8 cellular contexts compared by ENCODE assay signal in genomic region chr17:16214190-16215001, GRCh38. TPM values are rescaled to one million over a fixed set of nuclear protein-coding genes. Genes with fewer than 3 reads are reported as not detected.
DNase-seq lines count a peak whose midpoint lies in the region; ATAC-seq and TF ChIP-seq lines count a peak whose summit lies in the region.

No MANE protein-coding gene starts in this region.

- H3K27ac Mint-ChIP-seq in MCF 10A (ENCODE audit: low read depth, unreplicated experiment) (peak overlapping the region; percentile 84), type B pancreatic cell (peak overlapping the region; percentile 87)

- CTCF ChIA-PET in MCF 10A (lab: Yijun Ruan, JAX), result interaction anchor here (0.7 to 0.9 kb wide), 3 partner anchors 25 to 139 kb away, joined by 4 read pairs; partner anchors contain the start of gene CENPV

- peak overlapping the region; percentile 97 for H3K27ac ChIP-seq in lower lobe of right lung

- H3K36me3 Mint-ChIP-seq in MCF 10A (ENCODE audit: insufficient read depth, unreplicated experiment) (peaks cover 3% of the 10 kb centered on the region), type B pancreatic cell (peaks cover 4% of the 10 kb centered on the region)

- no peaks in the 10 kb centered on the region for H3K36me3 ChIP-seq in lower lobe of right lung

- H3K4me1 Mint-ChIP-seq in MCF 10A (ENCODE audit: insufficient read depth, unreplicated experiment) (peaks cover 11% of the 10 kb centered on the region), type B pancreatic cell (ENCODE audit: unreplicated experiment) (peaks cover 26% of the 10 kb centered on the region)

- H3K4me3 Mint-ChIP-seq in MCF 10A (ENCODE audit: unreplicated experiment) (peak overlapping the region; percentile 99), type B pancreatic cell (peak overlapping the region; percentile 97)

- ATAC-seq in lower lobe of right lung (no peak), left lobe of liver (no peak)

- H3K9me3 Mint-ChIP-seq in MCF 10A (ENCODE audit: unreplicated experiment) (no peaks in the 10 kb centered on the region), type B pancreatic cell (no peaks in the 10 kb centered on the region)

- DNase-seq in NCI-H510A treated with DMSO at 0.1 percent for 48 hours (lab: John Stamatoyannopoulos, UW) (peak; percentile 22), NCI-H510A (lab: John Stamatoyannopoulos, UW) (no peak), NAMALWA (ENCODE audit: low spot score) (peak; percentile 49), MCF 10A (ENCODE audit: unreplicated experiment) (peak; percentile 40), lower lobe of right lung (no peak), type B pancreatic cell (ENCODE audit: extremely low spot score, unreplicated experiment) (no peak), left lobe of liver (ENCODE audit: low spot score) (no peak), glomerular visceral epithelial cell (ENCODE audit: extremely low spot score) (no peak)

- TF ChIP-seq CTCF in MCF 10A (IDR thresholded peaks at IDR 0.05; ENCODE audit: unreplicated experiment) (no peak), lower lobe of right lung (IDR thresholded peaks at IDR 0.05) (no peak), type B pancreatic cell (conservative IDR thresholded peaks at IDR 0.05) (no peak)

- BruUV-seq in MCF 10A (replicated peaks; lab: Mats Ljungman, UMichigan), result TSS peak; percentile 39

- no peaks in the 10 kb centered on the region for H3K27me3 Mint-ChIP-seq in MCF 10A (ENCODE audit: insufficient read depth, unreplicated experiment)
- H3K27me3 Mint-ChIP-seq in type B pancreatic cell, result peaks cover 2% of the 10 kb centered on the region

- peak overlapping the region; percentile 87 for H3K4me3 ChIP-seq in lower lobe of right lung

- peaks cover 46% of the 10 kb centered on the region for H3K4me1 ChIP-seq in lower lobe of right lung

- POLR2A ChIA-PET in MCF 10A (lab: Yijun Ruan, JAX), result interaction anchor here (0.7 to 5.1 kb wide), 14 partner anchors 9 to 92 kb away, joined by 3 to 50 read pairs (median 6); no protein-coding TSS in a partner anchor

- H3K9me3 ChIP-seq in lower lobe of right lung, result no peaks in the 10 kb centered on the region

- H3K27me3 ChIP-seq in lower lobe of right lung (ENCODE audit: low read depth), result no peaks in the 10 kb centered on the region

- intact Hi-C loops in MCF 10A (cut with micrococcal nuclease), result loop anchor here (5.0 kb wide), 1 partner anchor 73 kb away; no protein-coding TSS in a partner anchor
- intact Hi-C loops in lower lobe of right lung (cut with DNase I), result no loop called here

RNA-seq across cellular contexts. Expression of gene NCOR1, which starts 0.9 kb away (rescaled TPM):
- total RNA-seq in MCF 10A (2022) (120 and 138 TPM in 2 replicates), lower lobe of right lung (137 TPM), type B pancreatic cell (ENCODE audit: low replicate concordance) (122 and 133 TPM in 2 replicates), left lobe of liver (58.1 TPM)

RNA-seq across cellular contexts. Expression of gene PIGL, which starts 2.6 kb away (rescaled TPM):
- total RNA-seq in MCF 10A (2022), result 28.5 and 31.3 TPM in 2 replicates
- 24.3 TPM for total RNA-seq in lower lobe of right lung
- total RNA-seq in type B pancreatic cell (ENCODE audit: low replicate concordance), result 26.5 and 29.7 TPM in 2 replicates
- total RNA-seq in left lobe of liver, result 18.5 TPM

Comparison
In these comparisons a context has a peak if more than half of its experiments do, and no peak if none do; other contexts are left out.
1. DNase-seq: peak in NCI-H510A treated with DMSO at 0.1 percent for 48 hours (single experiment), NAMALWA (single experiment) and MCF 10A (single experiment); none in NCI-H510A (single experiment), lower lobe of right lung (single experiment), type B pancreatic cell (single experiment), left lobe of liver (single experiment) and glomerular visceral epithelial cell (single experiment).